In the genomic region with DNA sequence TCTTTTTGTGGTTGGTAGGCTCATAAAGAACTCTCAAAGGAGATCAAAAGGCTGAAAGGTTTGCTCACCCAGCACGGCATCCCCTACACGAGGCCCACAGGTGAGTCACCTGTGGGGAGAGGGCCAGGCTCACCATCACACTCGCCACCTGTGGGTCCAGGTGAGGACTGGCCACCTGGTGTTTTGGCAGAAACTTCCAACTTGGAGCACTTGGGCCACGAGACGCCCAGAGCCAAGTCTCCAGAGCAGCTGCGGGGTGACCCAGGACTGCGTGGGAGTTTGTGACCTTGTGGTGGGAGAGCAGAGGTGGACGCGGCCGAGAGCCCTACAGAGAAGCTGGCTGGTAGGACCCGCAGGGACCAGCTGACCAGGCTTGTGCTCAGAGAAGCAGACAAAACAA, we compare ENCODE assay signal across 2 cellular contexts.
TF ChIP-seq lines count a peak whose summit lies in the region.

No MANE protein-coding gene starts in this region.

TF ChIP-seq in HCT116, 20 proteins besides CTCF, POLR2A, EP300 and RAD21:
- TF ChIP-seq, protein P1, sequence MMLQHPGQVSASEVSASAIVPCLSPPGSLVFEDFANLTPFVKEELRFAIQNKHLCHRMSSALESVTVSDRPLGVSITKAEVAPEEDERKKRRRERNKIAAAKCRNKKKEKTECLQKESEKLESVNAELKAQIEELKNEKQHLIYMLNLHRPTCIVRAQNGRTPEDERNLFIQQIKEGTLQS (IDR thresholded peaks at IDR 0.05): no peak
- TF ChIP-seq EZH2 (IDR thresholded peaks at IDR 0.05) (no peak), FOSL1 (IDR thresholded peaks at IDR 0.05; ENCODE audit: low read depth) (no peak), POLR2AphosphoS5 (IDR thresholded peaks at IDR 0.05; ENCODE audit: low read depth, low read length) (no peak), ELF1 (IDR thresholded peaks at IDR 0.05; ENCODE audit: borderline replicate concordance, low read depth) (no peak), ZFX (IDR thresholded peaks at IDR 0.05) (no peak), JUND (IDR thresholded peaks at IDR 0.05) (no peak), SIN3A (IDR thresholded peaks at IDR 0.05; ENCODE audit: low read depth) (no peak), CBX3 (IDR thresholded peaks at IDR 0.05; ENCODE audit: low read depth) (no peak), CEBPB (IDR thresholded peaks at IDR 0.05; ENCODE audit: low read depth) (no peak), EZH2phosphoT487 (IDR thresholded peaks at IDR 0.05; ENCODE audit: borderline replicate concordance) (no peak), SRF (IDR thresholded peaks at IDR 0.05; ENCODE audit: low read depth) (no peak), SP1 (IDR thresholded peaks at IDR 0.05; ENCODE audit: low read depth) (no peak), TCF7L2 (IDR thresholded peaks at IDR 0.05; ENCODE audit: borderline replicate concordance, extremely low read depth, insufficient read depth, insufficient read length) (no peak)
- TF ChIP-seq, protein P2, sequence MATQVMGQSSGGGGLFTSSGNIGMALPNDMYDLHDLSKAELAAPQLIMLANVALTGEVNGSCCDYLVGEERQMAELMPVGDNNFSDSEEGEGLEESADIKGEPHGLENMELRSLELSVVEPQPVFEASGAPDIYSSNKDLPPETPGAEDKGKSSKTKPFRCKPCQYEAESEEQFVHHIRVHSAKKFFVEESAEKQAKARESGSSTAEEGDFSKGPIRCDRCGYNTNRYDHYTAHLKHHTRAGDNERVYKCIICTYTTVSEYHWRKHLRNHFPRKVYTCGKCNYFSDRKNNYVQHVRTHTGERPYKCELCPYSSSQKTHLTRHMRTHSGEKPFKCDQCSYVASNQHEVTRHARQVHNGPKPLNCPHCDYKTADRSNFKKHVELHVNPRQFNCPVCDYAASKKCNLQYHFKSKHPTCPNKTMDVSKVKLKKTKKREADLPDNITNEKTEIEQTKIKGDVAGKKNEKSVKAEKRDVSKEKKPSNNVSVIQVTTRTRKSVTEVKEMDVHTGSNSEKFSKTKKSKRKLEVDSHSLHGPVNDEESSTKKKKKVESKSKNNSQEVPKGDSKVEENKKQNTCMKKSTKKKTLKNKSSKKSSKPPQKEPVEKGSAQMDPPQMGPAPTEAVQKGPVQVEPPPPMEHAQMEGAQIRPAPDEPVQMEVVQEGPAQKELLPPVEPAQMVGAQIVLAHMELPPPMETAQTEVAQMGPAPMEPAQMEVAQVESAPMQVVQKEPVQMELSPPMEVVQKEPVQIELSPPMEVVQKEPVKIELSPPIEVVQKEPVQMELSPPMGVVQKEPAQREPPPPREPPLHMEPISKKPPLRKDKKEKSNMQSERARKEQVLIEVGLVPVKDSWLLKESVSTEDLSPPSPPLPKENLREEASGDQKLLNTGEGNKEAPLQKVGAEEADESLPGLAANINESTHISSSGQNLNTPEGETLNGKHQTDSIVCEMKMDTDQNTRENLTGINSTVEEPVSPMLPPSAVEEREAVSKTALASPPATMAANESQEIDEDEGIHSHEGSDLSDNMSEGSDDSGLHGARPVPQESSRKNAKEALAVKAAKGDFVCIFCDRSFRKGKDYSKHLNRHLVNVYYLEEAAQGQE (IDR thresholded peaks at IDR 0.05; ENCODE audit: low read depth): no peak

TF ChIP-seq in GM12878, 131 proteins besides CTCF, POLR2A, EP300 and RAD21:
- TF ChIP-seq CBX3 (IDR thresholded peaks at IDR 0.05; ENCODE audit: borderline replicate concordance, low read depth): no peak
- no peak for TF ChIP-seq ESRRA (IDR thresholded peaks at IDR 0.05; ENCODE audit: low read length)
- TF ChIP-seq, protein P3, sequence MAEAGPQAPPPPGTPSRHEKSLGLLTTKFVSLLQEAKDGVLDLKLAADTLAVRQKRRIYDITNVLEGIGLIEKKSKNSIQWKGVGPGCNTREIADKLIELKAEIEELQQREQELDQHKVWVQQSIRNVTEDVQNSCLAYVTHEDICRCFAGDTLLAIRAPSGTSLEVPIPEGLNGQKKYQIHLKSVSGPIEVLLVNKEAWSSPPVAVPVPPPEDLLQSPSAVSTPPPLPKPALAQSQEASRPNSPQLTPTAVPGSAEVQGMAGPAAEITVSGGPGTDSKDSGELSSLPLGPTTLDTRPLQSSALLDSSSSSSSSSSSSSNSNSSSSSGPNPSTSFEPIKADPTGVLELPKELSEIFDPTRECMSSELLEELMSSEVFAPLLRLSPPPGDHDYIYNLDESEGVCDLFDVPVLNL (IDR thresholded peaks at IDR 0.05; ENCODE audit: low read depth, low read length): no peak
- TF ChIP-seq, protein P1 (IDR thresholded peaks at IDR 0.05; ENCODE audit: borderline replicate concordance, extremely low read depth, low read depth, low read length): no peak
- no peak for TF ChIP-seq WRNIP1 (IDR thresholded peaks at IDR 0.05; ENCODE audit: borderline replicate concordance, low read depth, low read length)
- no peak for TF ChIP-seq IKZF1 (conservative IDR thresholded peaks at IDR 0.05)
- no peak for TF ChIP-seq PKNOX1 (IDR thresholded peaks at IDR 0.05)
